In genomic region chr12:95705143-95705542, GRCh38 we compare ENCODE assay signal across 23 cellular contexts.
"Had no signal": no experiment of that assay in that cellular context is flagged by ENCODE, and none has a peak within 500 bp of the region (broad histone marks: within the 10 kb centered on the region; RNA-seq: fewer than 3 reads in every experiment).

No MANE protein-coding gene starts in this region.

- H3K36me3 Mint-ChIP-seq: activated naive CD4-positive, alpha-beta T cell treated with anti-CD3 and anti-CD28 coated beads, Interleukin-2, amount 50 U/mL, for 24 hours had no signal

- FAIRE-seq: astrocyte had no signal

- H3K27ac Mint-ChIP-seq: activated CD8-positive, alpha-beta T cell treated with anti-CD3 and anti-CD28 coated beads, Interleukin-2, amount 10 ng/mL, durations not matched to agents 7 days and 5 days; activated naive CD4-positive, alpha-beta T cell treated with anti-CD3 and anti-CD28 coated beads, Interleukin-2, amount 50 U/mL, for 24 hours; brain; T-helper 1 cell treated with Interleukin-12 subunit alpha and Interleukin-12 subunit beta and Interleukin-4 antibody, amounts not matched to agents 30 μg/mL and 1 μg/mL, for 36 hours had no signal

- H3K4me1 Mint-ChIP-seq: activated naive CD4-positive, alpha-beta T cell treated with anti-CD3 and anti-CD28 coated beads, Interleukin-2, amount 50 U/mL, for 24 hours; brain had no signal

- H3K4me1 ChIP-seq: Peyer's patch had no signal

- H3K36me3 ChIP-seq: Peyer's patch had no signal

- H3K27me3 ChIP-seq: Peyer's patch had no signal

- H3K27me3 Mint-ChIP-seq: brain had no signal

- H3K4me3 Mint-ChIP-seq: activated CD8-positive, alpha-beta T cell treated with anti-CD3 and anti-CD28 coated beads, Interleukin-2, amount 10 ng/mL, durations not matched to agents 7 days and 5 days; activated naive CD4-positive, alpha-beta T cell treated with anti-CD3 and anti-CD28 coated beads, Interleukin-2, amount 50 U/mL, for 24 hours; brain; T-helper 1 cell treated with Interleukin-12 subunit alpha and Interleukin-12 subunit beta and Interleukin-4 antibody, amounts not matched to agents 30 μg/mL and 1 μg/mL, for 36 hours had no signal

- H3K4me3 ChIP-seq: Peyer's patch had no signal

- ATAC-seq: activated CD4-positive, CD25-positive, alpha-beta regulatory T cell treated with anti-CD3 and anti-CD28 coated beads, Interleukin-2, amount 50 U/mL, for 24 hours; activated CD8-positive, alpha-beta T cell treated with anti-CD3 and anti-CD28 coated beads, Interleukin-2, amount 10 ng/mL, durations not matched to agents 7 days and 5 days had no signal

- H3K9me3 ChIP-seq: Peyer's patch had no signal

- DNase-seq: activated CD4-positive, alpha-beta T cell treated with anti-CD3 and anti-CD28 coated beads for 4 hours; activated CD8-positive, alpha-beta memory T cell treated with anti-CD3 and anti-CD28 coated beads, Interleukin-2, amount 50 U/mL, for 48 hours; activated CD8-positive, alpha-beta T cell treated with anti-CD3 and anti-CD28 coated beads, Interleukin-2, amount 10 ng/mL, durations not matched to agents 7 days and 5 days; activated naive CD4-positive, alpha-beta T cell; activated T-cell treated with anti-CD3 and anti-CD28 coated beads, Interleukin-2, amount 50 U/mL, for 1 hour; amniotic stem cell; Kasumi-1; KBM-7; NCI-H1048; NCI-H1930; NCI-H2171; NCI-H2227 treated with DMSO at 0.1 percent for 48 hours; NCI-H446 treated with DMSO at 0.1 percent for 48 hours; NCI-H526; NCI-H774; Peyer's patch; SHP77 treated with DMSO at 0.1 percent for 48 hours had no signal

- H3K27ac ChIP-seq: Peyer's patch, RWPE1 had no signal

- H3K9me3 Mint-ChIP-seq: activated naive CD4-positive, alpha-beta T cell treated with anti-CD3 and anti-CD28 coated beads, Interleukin-2, amount 50 U/mL, for 24 hours; brain; T-helper 1 cell treated with Interleukin-12 subunit alpha and Interleukin-12 subunit beta and Interleukin-4 antibody, amounts not matched to agents 30 μg/mL and 1 μg/mL, for 36 hours had no signal
